ENCODE assay signal across 8 cellular contexts in genomic region chr1:67735806-67736627, GRCh38. TPM values are rescaled to one million over a fixed set of nuclear protein-coding genes. Genes with fewer than 3 reads are reported as not detected.
A peak's percentile ranks its signal among the peaks of the same experiment; 100 is the strongest.
DNase-seq lines count a peak whose midpoint lies in the region; ATAC-seq and TF ChIP-seq lines count a peak whose summit lies in the region.

No MANE protein-coding gene starts in this region.

- H3K27me3 Mint-ChIP-seq in HFFc6 (ENCODE audit: insufficient read depth): peaks cover 8% of the 10 kb centered on the region
- H3K27me3 Mint-ChIP-seq in activated CD4-positive, alpha-beta T cell treated with anti-CD3 and anti-CD28 coated beads for 36 hours: no peaks in the 10 kb centered on the region

- H3K27ac ChIP-seq in effector memory CD4-positive, alpha-beta T cell (ENCODE audit: insufficient read depth, low read length, poor library complexity, severe bottlenecking): no peak overlapping the region

- POLR2A ChIA-PET in activated CD4-positive, alpha-beta T cell treated with anti-CD3 and anti-CD28 coated beads for 36 hours (lab: Charles Lee): interaction anchor here (1.0 kb wide), 1 partner anchor 51 kb away, joined by 3 read pairs; the partner anchor contains the start of gene GADD45A

- ATAC-seq in GM18499 (IDR thresholded peaks at IDR 0.05; ENCODE audit: insufficient read depth, unreplicated experiment): peak; percentile 86
- ATAC-seq in activated CD4-positive, alpha-beta T cell treated with anti-CD3 and anti-CD28 coated beads for 36 hours: peak; percentile 99

- H3K27ac Mint-ChIP-seq in HFFc6: peak overlapping the region; percentile 95
- peak overlapping the region; percentile 81 for H3K27ac Mint-ChIP-seq in activated CD4-positive, alpha-beta T cell treated with anti-CD3 and anti-CD28 coated beads for 36 hours

- H3K4me1 Mint-ChIP-seq in HFFc6 (ENCODE audit: low read depth): peaks cover 73% of the 10 kb centered on the region
- peaks cover 16% of the 10 kb centered on the region for H3K4me1 Mint-ChIP-seq in activated CD4-positive, alpha-beta T cell treated with anti-CD3 and anti-CD28 coated beads for 36 hours

- no peaks in the 10 kb centered on the region for H3K9me3 Mint-ChIP-seq in HFFc6
- H3K9me3 Mint-ChIP-seq in activated CD4-positive, alpha-beta T cell treated with anti-CD3 and anti-CD28 coated beads for 36 hours (ENCODE audit: low read depth): no peaks in the 10 kb centered on the region

- H3K27me3 ChIP-seq in effector memory CD4-positive, alpha-beta T cell (replicated peaks; ENCODE audit: control insufficient read depth, insufficient read depth, low read length, poor library complexity, severe bottlenecking): peaks cover under 1% of the 10 kb centered on the region

- CTCF ChIA-PET in activated CD4-positive, alpha-beta T cell treated with anti-CD3 and anti-CD28 coated beads for 36 hours (lab: Charles Lee): interaction anchor here (0.7 to 1.5 kb wide), 4 partner anchors 10 to 708 kb away, joined by 3 to 6 read pairs (median 3); no protein-coding TSS in a partner anchor

- peaks cover 8% of the 10 kb centered on the region for H3K4me1 ChIP-seq in effector memory CD4-positive, alpha-beta T cell (ENCODE audit: control insufficient read depth, insufficient read depth, low read length, poor library complexity, severe bottlenecking)

- H3K36me3 Mint-ChIP-seq in HFFc6 (ENCODE audit: low read depth): peaks cover 14% of the 10 kb centered on the region
- no peaks in the 10 kb centered on the region for H3K36me3 Mint-ChIP-seq in activated CD4-positive, alpha-beta T cell treated with anti-CD3 and anti-CD28 coated beads for 36 hours (ENCODE audit: low read depth)

- H3K4me3 Mint-ChIP-seq in HFFc6: peak overlapping the region; percentile 85
- peak overlapping the region; percentile 49 for H3K4me3 Mint-ChIP-seq in activated CD4-positive, alpha-beta T cell treated with anti-CD3 and anti-CD28 coated beads for 36 hours

- no peaks in the 10 kb centered on the region for H3K36me3 ChIP-seq in effector memory CD4-positive, alpha-beta T cell (ENCODE audit: control insufficient read depth, insufficient read depth, low read length)

- DNase-seq in HFFc6 (peak; percentile 90), NCI-H1092 treated with DMSO at 0.1 percent for 48 hours (lab: John Stamatoyannopoulos, UW) (peak; percentile 60), mucosa of gallbladder (ENCODE audit: low spot score) (peak; percentile 75), superior temporal gyrus (ENCODE audit: extremely low spot score) (peak; percentile 74), mesenteric fat pad (ENCODE audit: low spot score) (no peak)
- peak; percentile 74 for DNase-seq in activated CD4-positive, alpha-beta T cell treated with anti-CD3 and anti-CD28 coated beads for 36 hours
- peak in 1 of 3 donors; percentile 8 for DNase-seq in effector memory CD4-positive, alpha-beta T cell

- intact Hi-C loops in activated CD4-positive, alpha-beta T cell treated with anti-CD3 and anti-CD28 coated beads for 36 hours (cut with DNase I, micrococcal nuclease): loop anchor here in 1 of 2 experiments (1.0 kb wide), 1 partner anchor 50 kb away; no protein-coding TSS in a partner anchor

- no peak for TF ChIP-seq CTCF in HFFc6 (IDR thresholded peaks at IDR 0.05)

- no peaks in the 10 kb centered on the region for H3K9me3 ChIP-seq in effector memory CD4-positive, alpha-beta T cell (ENCODE audit: control insufficient read depth, low read length)

- peak overlapping the region; percentile 35 for H3K4me3 ChIP-seq in effector memory CD4-positive, alpha-beta T cell (ENCODE audit: insufficient read depth, low read depth, low read length, poor library complexity, severe bottlenecking)

RNA-seq across cellular contexts. Expression of gene GADD45A, which starts 51.0 kb away (rescaled TPM):
- 10 to 100 TPM; 80.3 to 93.2 (median 83.8) TPM for total RNA-seq in HFFc6 (2021; fragmentation: NEBNext Ultra II Directional; extraction: Animal tissue kit (Norgen Biotek cat#: 25700))
- total RNA-seq in activated CD4-positive, alpha-beta T cell treated with anti-CD3 and anti-CD28 coated beads for 36 hours: 10 to 100 TPM; 20.5 to 26.7 TPM
- total RNA-seq in mucosa of gallbladder (60.9 TPM), mesenteric fat pad (110 TPM)
